In genomic region chr13:104098421-104098820, GRCh38 we compare ENCODE assay signal across 22 cellular contexts.
DNase-seq lines count a peak whose midpoint lies in the region; TF ChIP-seq lines count a peak whose summit lies in the region.
"Had no signal": no experiment of that assay in that cellular context is flagged by ENCODE, and none has a peak within 500 bp of the region (broad histone marks: within the 10 kb centered on the region; RNA-seq: fewer than 3 reads in every experiment).

No MANE protein-coding gene starts in this region.

- peak; percentile 4 for DNase-seq in MCF 10A (ENCODE audit: unreplicated experiment)
- DNase-seq in mammary epithelial cell: no peak
- peak; percentile 36 for DNase-seq in dermis blood vessel endothelial cell
- peak; percentile 81 for DNase-seq in kidney tubule cell (ENCODE audit: low spot score)
- DNase-seq in chondrocyte (ENCODE audit: low spot score): no peak
- no peak for DNase-seq in OCI-M2 (lab: John Stamatoyannopoulos, UW; ENCODE audit: unreplicated experiment)
- no peak for DNase-seq in progenitor cell of endocrine pancreas (ENCODE audit: low spot score, unreplicated experiment)
- DNase-seq: ACHN; BE2C; CD8-positive, alpha-beta memory T cell; DMS79 treated with DMSO at 0.1 percent for 48 hours; GM23248; H9; Kasumi-1; MM.1S; NCI-H1694; NCI-H2029 treated with DMSO at 0.1 percent for 48 hours; NCI-H526 treated with DMSO at 0.1 percent for 48 hours; SHP77 treated with DMSO at 0.1 percent for 48 hours had no signal

- no peak overlapping the region for H3K4me2 ChIP-seq in mammary epithelial cell (ENCODE audit: insufficient read depth, low read depth, low read length)

- dilution Hi-C loops in mammary epithelial cell (cut with HindIII; ENCODE audit: low sequenced_read_pairs): no loop called here

- peaks cover 17% of the 10 kb centered on the region for H3K9me3 Mint-ChIP-seq in MCF 10A (ENCODE audit: unreplicated experiment)
- no peaks in the 10 kb centered on the region for H3K9me3 Mint-ChIP-seq in chondrocyte (ENCODE audit: low read depth)
- H3K9me3 Mint-ChIP-seq in progenitor cell of endocrine pancreas (ENCODE audit: low read depth): peaks cover 3% of the 10 kb centered on the region
- H3K9me3 Mint-ChIP-seq: H9 had no signal

- no peak overlapping the region for H3K4me3 ChIP-seq in mammary epithelial cell (replicated peaks in 1 of 3; ENCODE audit: insufficient read depth in 1 of 3, low read depth in 2 of 3, low read length in 3 of 3)
- H3K4me3 ChIP-seq: GM23248, K562 had no signal

- H3K4me1 Mint-ChIP-seq in MCF 10A (ENCODE audit: insufficient read depth, unreplicated experiment): no peaks in the 10 kb centered on the region
- H3K4me1 Mint-ChIP-seq in chondrocyte (ENCODE audit: low read depth): no peaks in the 10 kb centered on the region
- no peaks in the 10 kb centered on the region for H3K4me1 Mint-ChIP-seq in progenitor cell of endocrine pancreas (ENCODE audit: low read depth)
- H3K4me1 Mint-ChIP-seq: CD14-positive monocyte; CD8-positive, alpha-beta memory T cell had no signal

- H3K27me3 ChIP-seq in mammary epithelial cell (ENCODE audit: insufficient read depth, low read length): no peaks in the 10 kb centered on the region
- H3K27me3 ChIP-seq: BE2C had no signal

- H3K4me3 Mint-ChIP-seq in MCF 10A (ENCODE audit: unreplicated experiment): no peak overlapping the region
- H3K4me3 Mint-ChIP-seq in chondrocyte (ENCODE audit: unreplicated experiment): no peak overlapping the region
- H3K4me3 Mint-ChIP-seq in progenitor cell of endocrine pancreas (ENCODE audit: low read depth): no peak overlapping the region
- H3K4me3 Mint-ChIP-seq: CD14-positive monocyte; CD8-positive, alpha-beta memory T cell; H9 had no signal

- H3K36me3 Mint-ChIP-seq in MCF 10A (ENCODE audit: insufficient read depth, unreplicated experiment) (no peaks in the 10 kb centered on the region), chondrocyte (ENCODE audit: low read depth) (no peaks in the 10 kb centered on the region), progenitor cell of endocrine pancreas (ENCODE audit: insufficient read depth) (no peaks in the 10 kb centered on the region)
- H3K36me3 Mint-ChIP-seq: CD14-positive monocyte had no signal

- H3K9ac ChIP-seq in mammary epithelial cell (ENCODE audit: insufficient read depth, low read length): no peak overlapping the region
- H3K9ac ChIP-seq: GM23248 had no signal

- no peaks in the 10 kb centered on the region for H3K79me2 ChIP-seq in mammary epithelial cell (ENCODE audit: insufficient read depth, low read length)

- H3K4me1 ChIP-seq in mammary epithelial cell (ENCODE audit: insufficient read depth, low read length): no peaks in the 10 kb centered on the region
- H3K4me1 ChIP-seq: BE2C had no signal

- no peaks in the 10 kb centered on the region for H3K36me3 ChIP-seq in mammary epithelial cell (ENCODE audit: insufficient read depth, low read length)
- H3K36me3 ChIP-seq: BE2C had no signal

- POLR2A ChIA-PET in MCF 10A (lab: Yijun Ruan, JAX): no interaction called here

- no peak overlapping the region for H2AFZ ChIP-seq in mammary epithelial cell (ENCODE audit: low read depth, low read length)
- H2AFZ ChIP-seq: GM23248 had no signal

- H3K27ac Mint-ChIP-seq in MCF 10A (ENCODE audit: low read depth, unreplicated experiment): no peak overlapping the region
- H3K27ac Mint-ChIP-seq in chondrocyte (ENCODE audit: unreplicated experiment): no peak overlapping the region
- H3K27ac Mint-ChIP-seq in progenitor cell of endocrine pancreas: no peak overlapping the region
- H3K27ac Mint-ChIP-seq: CD14-positive monocyte; CD8-positive, alpha-beta memory T cell; H9 had no signal

- no peak overlapping the region for H3K27ac ChIP-seq in mammary epithelial cell (ENCODE audit: insufficient read depth, low read depth, low read length)
- H3K27ac ChIP-seq: 22Rv1, GM23248 had no signal

- CTCF ChIA-PET in MCF 10A (lab: Yijun Ruan, JAX) (no interaction called here), mammary epithelial cell (lab: Charles Lee; ENCODE audit: low non-redundant PET) (no interaction called here)

- 40% methylated on average over 4 of the region's 4 CpGs for WGBS in mammary epithelial cell (ENCODE audit: low coverage, missing lambda C conversion rate)

- no TSS peak for BruUV-seq in MCF 10A (replicated peaks; lab: Mats Ljungman, UMichigan)
- BruUV-seq in mammary epithelial cell (replicated peaks; lab: Mats Ljungman, UMichigan): no TSS peak

- TF ChIP-seq CTCF in MCF 10A (IDR thresholded peaks at IDR 0.05; ENCODE audit: unreplicated experiment): no peak
- no peak for TF ChIP-seq CTCF in mammary epithelial cell (conservative IDR thresholded peaks at IDR 0.05 in 1 of 2, IDR thresholded peaks at IDR 0.05 in 1 of 2; ENCODE audit: extremely low read depth in 1 of 2, insufficient read depth in 1 of 2, low read depth in 1 of 2, low read length in 2 of 2)
- no peak for TF ChIP-seq CTCF in chondrocyte (IDR thresholded peaks at IDR 0.05)
- no peak for TF ChIP-seq CTCF in progenitor cell of endocrine pancreas (IDR thresholded peaks at IDR 0.05; ENCODE audit: unreplicated experiment)

- peaks cover 8% of the 10 kb centered on the region for H3K9me3 ChIP-seq in mammary epithelial cell (replicated peaks; ENCODE audit: insufficient read depth, low read length)
- H3K9me3 ChIP-seq: BE2C had no signal

- H4K20me1 ChIP-seq in mammary epithelial cell (ENCODE audit: insufficient read depth, low read length): no peaks in the 10 kb centered on the region

- H3K27me3 Mint-ChIP-seq in MCF 10A (ENCODE audit: insufficient read depth, unreplicated experiment) (no peaks in the 10 kb centered on the region), chondrocyte (ENCODE audit: low read depth) (no peaks in the 10 kb centered on the region), progenitor cell of endocrine pancreas (no peaks in the 10 kb centered on the region)
- H3K27me3 Mint-ChIP-seq: CD8-positive, alpha-beta memory T cell had no signal

- intact Hi-C loops in MCF 10A (cut with micrococcal nuclease): no loop called here
- intact Hi-C loops in mammary epithelial cell (cut with micrococcal nuclease): no loop called here

- in situ Hi-C loops in mammary epithelial cell (cut with MboI; ENCODE audit: low sequenced_read_pairs in 2 of 2): no loop called here

Comparison
In these comparisons a context has a peak if more than half of its experiments do, and no peak if none do; other contexts are left out.
1. DNase-seq: peak in MCF 10A (single experiment), dermis blood vessel endothelial cell (single experiment) and kidney tubule cell (single experiment); none in mammary epithelial cell (single experiment), chondrocyte (single experiment), OCI-M2 (single experiment) and progenitor cell of endocrine pancreas (single experiment).